ENCODE assay signal across 16 cellular contexts in the genomic region with DNA sequence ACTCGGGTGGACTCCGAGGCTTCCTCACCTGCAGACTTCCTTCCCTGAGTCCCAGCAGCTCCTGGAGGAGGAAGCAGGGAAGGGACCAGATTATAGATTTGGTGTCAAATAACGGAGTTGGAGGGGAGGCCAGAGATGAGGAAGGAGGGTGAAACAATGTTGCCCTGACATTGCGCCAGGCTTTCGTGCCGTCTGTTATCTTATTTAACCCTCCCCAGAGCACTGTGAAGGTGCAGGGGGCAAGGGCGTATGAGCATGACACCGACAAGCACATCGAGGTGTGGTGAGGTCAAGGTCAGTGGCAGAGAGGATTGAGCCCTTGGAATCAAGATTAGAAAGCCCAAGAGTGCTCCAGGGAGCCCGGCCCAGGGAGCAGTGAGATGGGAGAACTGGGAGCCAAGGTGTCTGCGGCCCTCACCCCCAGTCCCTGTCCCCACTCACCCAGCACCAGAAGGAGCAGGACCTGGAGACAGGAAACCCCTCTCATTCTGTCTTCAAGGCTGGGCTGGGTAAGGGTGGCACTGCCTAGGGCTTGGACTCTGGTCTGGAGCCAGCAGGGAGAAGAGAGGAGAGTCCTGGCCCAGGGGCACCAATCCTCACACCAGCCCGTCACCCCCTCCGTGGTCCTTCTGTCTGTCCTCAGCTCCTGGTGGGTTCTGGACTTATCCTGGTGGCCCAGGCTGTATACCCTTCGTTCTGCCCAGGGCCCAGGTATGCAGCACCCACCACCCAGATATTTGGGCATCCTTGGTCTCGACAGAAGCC. TPM values are rescaled to one million over a fixed set of nuclear protein-coding genes. Genes with fewer than 3 reads are reported as not detected.
A peak's percentile ranks its signal among the peaks of the same experiment; 100 is the strongest.
DNase-seq lines count a peak whose midpoint lies in the region; ATAC-seq and TF ChIP-seq lines count a peak whose summit lies in the region.
"Had no signal": no experiment of that assay in that cellular context is flagged by ENCODE, and none has a peak within 500 bp of the region (broad histone marks: within the 10 kb centered on the region; RNA-seq: fewer than 3 reads in every experiment).

No MANE protein-coding gene starts in this region.

- no peaks in the 10 kb centered on the region for H3K79me2 ChIP-seq in neural progenitor cell (ENCODE audit: low read depth)

- H3F3A ChIP-seq in neural progenitor cell (ENCODE audit: low read depth): peaks cover 7% of the 10 kb centered on the region

- DNase-seq in NCI-H524 (lab: John Stamatoyannopoulos, UW): peak; percentile 19 to 27
- no peak for DNase-seq in NCI-H524 treated with DMSO at 0.1 percent for 48 hours (lab: John Stamatoyannopoulos, UW)
- peak; percentile 50 for DNase-seq in Calu3
- no peak for DNase-seq in neural progenitor cell (ENCODE audit: low spot score)
- DNase-seq in NCI-H1048 (lab: John Stamatoyannopoulos, UW): no peak
- no peak for DNase-seq in NAMALWA (ENCODE audit: low spot score)
- DNase-seq in stimulated activated CD4-positive, alpha-beta T cell treated with anti-CD3 and anti-CD28 coated beads, Interleukin-15, amount 100 ng/mL, for 24 hours: no peak
- DNase-seq: KBM-7, NCI-H2081 had no signal

- intact Hi-C loops in Calu3 (cut with micrococcal nuclease; ENCODE audit: unreplicated experiment): no loop called here

- H3K4me2 ChIP-seq in neural progenitor cell: no peak overlapping the region

- no peaks in the 10 kb centered on the region for H4K20me1 ChIP-seq in neural progenitor cell (ENCODE audit: low read depth)

- H3K27me3 Mint-ChIP-seq in Calu3 (ENCODE audit: unreplicated experiment) (no peaks in the 10 kb centered on the region), neural progenitor cell (ENCODE audit: insufficient read depth, low read depth) (no peaks in the 10 kb centered on the region)
- peaks cover 10% of the 10 kb centered on the region for H3K27me3 Mint-ChIP-seq in activated T-helper 17 cell treated with anti-CD3 and anti-CD28 coated beads, Interleukin-2, amount 50 U/mL, for 72 hours

- H3K4me3 Mint-ChIP-seq in Calu3 (ENCODE audit: low read depth, unreplicated experiment) (peak overlapping the region; percentile 71), neural progenitor cell (no peak overlapping the region)
- peak overlapping the region; percentile 36 for H3K4me3 Mint-ChIP-seq in activated T-helper 17 cell treated with anti-CD3 and anti-CD28 coated beads, Interleukin-2, amount 50 U/mL, for 72 hours

- H3K36me3 ChIP-seq in neural progenitor cell: no peaks in the 10 kb centered on the region
- H3K36me3 ChIP-seq: Peyer's patch, upper lobe of left lung had no signal

- no peak overlapping the region for H3K9ac ChIP-seq in neural progenitor cell

- H3K9me3 Mint-ChIP-seq in Calu3 (ENCODE audit: low read depth, unreplicated experiment) (no peaks in the 10 kb centered on the region), neural progenitor cell (no peaks in the 10 kb centered on the region)
- no peaks in the 10 kb centered on the region for H3K9me3 Mint-ChIP-seq in activated T-helper 17 cell treated with anti-CD3 and anti-CD28 coated beads, Interleukin-2, amount 50 U/mL, for 72 hours

- H3K4me1 Mint-ChIP-seq in Calu3 (ENCODE audit: low read depth, unreplicated experiment) (peaks cover 36% of the 10 kb centered on the region), neural progenitor cell (peaks cover 20% of the 10 kb centered on the region)
- no peaks in the 10 kb centered on the region for H3K4me1 Mint-ChIP-seq in activated T-helper 17 cell treated with anti-CD3 and anti-CD28 coated beads, Interleukin-2, amount 50 U/mL, for 72 hours

- no peak overlapping the region for H3K4me3 ChIP-seq in neural progenitor cell
- H3K4me3 ChIP-seq: GM12878, lung had no signal

- TF ChIP-seq CTCF in Calu3 (IDR thresholded peaks at IDR 0.05; ENCODE audit: unreplicated experiment): no peak
- no peak for TF ChIP-seq CTCF in neural progenitor cell (IDR thresholded peaks at IDR 0.05)

- ATAC-seq in activated T-helper 17 cell treated with anti-CD3 and anti-CD28 coated beads, Interleukin-2, amount 50 U/mL, for 72 hours (replicated peaks): no peak

- peaks cover 5% of the 10 kb centered on the region for H3K27me3 ChIP-seq in neural progenitor cell

- no TSS peak for BruUV-seq in Calu3 (replicated peaks; lab: Mats Ljungman, UMichigan)

- CTCF ChIA-PET in Calu3 (lab: Charles Lee): interaction anchor here (0.5 kb wide), 1 partner anchor 422 kb away, joined by 10 read pairs; no protein-coding TSS in a partner anchor

- H2AFZ ChIP-seq in neural progenitor cell (replicated peaks): no peak overlapping the region

- H3K9me3 ChIP-seq in neural progenitor cell (ENCODE audit: low read depth): no peaks in the 10 kb centered on the region
- H3K9me3 ChIP-seq: Peyer's patch, upper lobe of left lung had no signal

- H3K36me3 Mint-ChIP-seq in Calu3 (ENCODE audit: insufficient read depth, unreplicated experiment) (peaks cover 18% of the 10 kb centered on the region), neural progenitor cell (no peaks in the 10 kb centered on the region)
- no peaks in the 10 kb centered on the region for H3K36me3 Mint-ChIP-seq in activated T-helper 17 cell treated with anti-CD3 and anti-CD28 coated beads, Interleukin-2, amount 50 U/mL, for 72 hours (ENCODE audit: low read depth)

- H3K27ac Mint-ChIP-seq in Calu3 (ENCODE audit: unreplicated experiment) (peak overlapping the region; percentile 88), neural progenitor cell (peak overlapping the region; percentile 29)
- no peak overlapping the region for H3K27ac Mint-ChIP-seq in activated T-helper 17 cell treated with anti-CD3 and anti-CD28 coated beads, Interleukin-2, amount 50 U/mL, for 72 hours

- H3K4me1 ChIP-seq in neural progenitor cell: peaks cover 14% of the 10 kb centered on the region

- H3K27ac ChIP-seq in neural progenitor cell: no peak overlapping the region
- H3K27ac ChIP-seq: Peyer's patch, upper lobe of left lung had no signal

RNA-seq across cellular contexts. Expression of a gene that starts 1.1 kb away (rescaled TPM):
- total RNA-seq in Calu3 (2022) (7.9 and 13.2 TPM in 2 replicates), neural progenitor cell (ENCODE audit: low replicate concordance) (0.40 and 0.73 TPM in 2 replicates)
- total RNA-seq in activated T-helper 17 cell treated with anti-CD3 and anti-CD28 coated beads, Interleukin-2, amount 50 U/mL, for 72 hours: not detected
- total RNA-seq: Daoy, GM12878, osteocyte, Peyer's patch had no signal

RNA-seq across cellular contexts. Expression of a gene that starts 9.2 kb away (rescaled TPM):
- total RNA-seq in Calu3 (2022) (269 TPM in 2 replicates), neural progenitor cell (ENCODE audit: low replicate concordance) (210 and 402 TPM in 2 replicates)
- total RNA-seq in activated T-helper 17 cell treated with anti-CD3 and anti-CD28 coated beads, Interleukin-2, amount 50 U/mL, for 72 hours: 100 to 1,000 TPM; 160 to 280 TPM

RNA-seq across cellular contexts. Expression of a gene that starts 12.0 kb away (rescaled TPM):
- total RNA-seq in Calu3 (2022): not detected in 2 replicates
- not detected for total RNA-seq in activated T-helper 17 cell treated with anti-CD3 and anti-CD28 coated beads, Interleukin-2, amount 50 U/mL, for 72 hours
- total RNA-seq in neural progenitor cell (ENCODE audit: low replicate concordance): not detected in 2 replicates
- total RNA-seq: Daoy, GM12878, lung, osteocyte, Peyer's patch had no signal

RNA-seq across cellular contexts. Expression of a gene that starts 30.8 kb away (rescaled TPM):
- total RNA-seq in Calu3 (2022) (not detected in 2 replicates), neural progenitor cell (ENCODE audit: low replicate concordance) (not detected in 2 replicates)
- total RNA-seq in activated T-helper 17 cell treated with anti-CD3 and anti-CD28 coated beads, Interleukin-2, amount 50 U/mL, for 72 hours: 1 to 10 TPM; 1.2 to 4.8 TPM
- total RNA-seq: Daoy, osteocyte had no signal

RNA-seq across cellular contexts. Expression of a gene that starts 33.8 kb away (rescaled TPM):
- total RNA-seq in Calu3 (2022): 870 and 905 TPM in 2 replicates
- total RNA-seq in activated T-helper 17 cell treated with anti-CD3 and anti-CD28 coated beads, Interleukin-2, amount 50 U/mL, for 72 hours: 100 to 1,000 TPM; 553 to 810 TPM
- 82.3 and 119 TPM in 2 replicates for total RNA-seq in neural progenitor cell (ENCODE audit: low replicate concordance)

Comparison
In these comparisons a context has a peak if more than half of its experiments do, and no peak if none do; other contexts are left out.
1. DNase-seq: peak in NCI-H524 (2 of 2) and Calu3 (single experiment); none in NCI-H524 treated with DMSO at 0.1 percent for 48 hours (single experiment), neural progenitor cell (single experiment), NCI-H1048 (single experiment), NAMALWA (single experiment) and stimulated activated CD4-positive, alpha-beta T cell treated with anti-CD3 and anti-CD28 coated beads, Interleukin-15, amount 100 ng/mL, for 24 hours (single experiment).